ENCODE assay signal across 8 cellular contexts in the genomic region with DNA sequence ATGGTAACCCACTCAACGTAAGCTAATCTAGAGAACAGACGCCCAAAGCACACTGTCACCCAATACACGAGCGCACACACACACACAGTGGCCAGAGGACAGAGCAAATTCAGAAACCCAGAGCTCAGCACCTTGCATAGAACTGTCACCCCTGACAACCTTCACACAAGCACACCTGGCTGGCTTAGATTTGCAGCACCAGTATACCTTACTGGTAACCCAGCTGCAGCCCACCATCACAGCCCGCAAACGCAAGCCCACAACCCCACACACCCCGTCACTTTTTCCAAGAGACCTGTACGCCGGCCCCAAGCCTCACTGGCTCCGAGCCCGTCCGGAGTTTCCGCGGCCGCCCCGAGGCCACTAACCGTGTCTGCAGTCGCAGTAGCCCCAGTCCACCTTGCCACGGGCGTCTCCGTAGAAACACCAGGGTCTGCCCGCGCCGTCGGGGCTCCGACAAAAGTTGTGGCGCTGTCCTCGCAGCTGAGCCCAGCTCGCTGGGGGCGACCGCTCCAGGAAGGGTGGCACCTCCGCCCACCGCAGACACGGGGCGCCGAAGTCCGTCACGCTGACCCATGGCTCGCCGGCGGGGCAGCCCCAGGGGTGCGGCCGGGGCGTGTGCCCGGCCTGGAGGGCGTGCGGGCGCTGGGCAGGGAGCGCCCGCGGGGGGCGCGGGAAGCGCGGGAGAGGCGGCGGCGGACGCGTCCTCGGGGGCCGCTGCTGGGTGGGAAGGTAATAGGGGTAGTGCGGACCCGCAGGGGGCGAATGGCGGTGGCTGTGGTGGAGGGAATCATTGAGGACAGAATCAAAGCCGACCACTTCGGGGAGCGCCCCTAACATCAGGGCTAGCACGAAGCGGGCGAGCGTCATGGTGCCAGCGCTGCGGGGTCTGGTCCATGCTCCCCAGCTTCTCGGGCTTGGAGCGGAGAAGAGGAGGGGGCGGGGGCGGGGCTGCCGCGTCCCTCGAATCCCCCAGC. TPM values are rescaled to one million over a fixed set of nuclear protein-coding genes. Genes with fewer than 3 reads are reported as not detected.
DNase-seq lines count a peak whose midpoint lies in the region; ATAC-seq and TF ChIP-seq lines count a peak whose summit lies in the region.

No MANE protein-coding gene starts in this region.

- peak overlapping the region; percentile 76 for H3K4me3 ChIP-seq in HUES48 (ENCODE audit: low read depth, low read length)
- H3K4me3 ChIP-seq in fibroblast of the aortic adventitia (ENCODE audit: low read depth, low read length) = peak overlapping the region; percentile 79

- H3K9me3 ChIP-seq in ES-I3 (ENCODE audit: control insufficient read depth, insufficient read depth, low read length) (no peaks in the 10 kb centered on the region), HUES48 (ENCODE audit: control insufficient read depth, insufficient read depth, low read length) (no peaks in the 10 kb centered on the region)

- H3K9ac ChIP-seq in ES-I3 (ENCODE audit: low read depth, low read length) (peak overlapping the region; percentile 74), HUES48 (ENCODE audit: low read depth, low read length) (no peak overlapping the region)

- DNase-seq in activated CD4-positive, alpha-beta T cell treated with anti-CD3 and anti-CD28 coated beads, Interleukin-2, amount 50 U/mL, for 1 hour = peak; percentile 2
- DNase-seq in fibroblast of the aortic adventitia (ENCODE audit: low read depth) = peak; percentile 47
- DNase-seq in omental fat pad (ENCODE audit: low spot score) = no peak
- no peak for DNase-seq in activated effector memory CD4-positive, alpha-beta T cell treated with Interleukin-2 at 50 U/mL for 16 hours
- no peak for DNase-seq in NCI-H1694 treated with DMSO at 0.1 percent for 48 hours (lab: John Stamatoyannopoulos, UW)

- TF ChIP-seq CTCF in fibroblast of the aortic adventitia (IDR thresholded peaks at IDR 0.05; ENCODE audit: insufficient read depth, low read length) (no peak), omental fat pad (IDR thresholded peaks at IDR 0.05) (no peak)

- H3K27ac ChIP-seq in HUES48 (ENCODE audit: low read depth, low read length) = no peak overlapping the region

- H3K4me1 ChIP-seq in ES-I3 (ENCODE audit: insufficient read depth, low read length) = 0 out of 2 replicates have a peak, but pooled peaks cover under 1% of the 10 kb centered on the region
- H3K4me1 ChIP-seq in HUES48 (ENCODE audit: control insufficient read depth, insufficient read depth, low read length) = peaks cover 10% of the 10 kb centered on the region

- H3K27me3 ChIP-seq in HUES48 (ENCODE audit: control insufficient read depth, insufficient read depth, low read length) = peaks cover 33% of the 10 kb centered on the region

- ATAC-seq in GM21515 (IDR thresholded peaks at IDR 0.05; ENCODE audit: unreplicated experiment) = peak; percentile 10
- peak; percentile 49 for ATAC-seq in omental fat pad (ENCODE audit: low FRiP score)

- H3K36me3 ChIP-seq in ES-I3 (ENCODE audit: insufficient read depth, low read length) = no peaks in the 10 kb centered on the region
- no peaks in the 10 kb centered on the region for H3K36me3 ChIP-seq in HUES48 (ENCODE audit: control insufficient read depth, insufficient read depth, low read length)

RNA-seq across cellular contexts. Expression of a gene that starts 0.7 kb away (rescaled TPM):
- total RNA-seq in fibroblast of the aortic adventitia (ENCODE audit: low replicate concordance) (4.7 and 27.1 TPM in 2 replicates), omental fat pad (under 1 TPM; 0.19 to 0.44 (median 0.28) TPM)

Comparison
In these comparisons a context has a peak if more than half of its experiments do, and no peak if none do; other contexts are left out.
1. DNase-seq: peak in activated CD4-positive, alpha-beta T cell treated with anti-CD3 and anti-CD28 coated beads, Interleukin-2, amount 50 U/mL, for 1 hour (single experiment) and fibroblast of the aortic adventitia (single experiment); none in omental fat pad (single experiment), activated effector memory CD4-positive, alpha-beta T cell treated with Interleukin-2 at 50 U/mL for 16 hours (single experiment) and NCI-H1694 treated with DMSO at 0.1 percent for 48 hours (single experiment).